In genomic region chr9:136671646-136672430, GRCh38 we compare ENCODE assay signal across 8 cellular contexts. TPM values are rescaled to one million over a fixed set of nuclear protein-coding genes. Genes with fewer than 3 reads are reported as not detected.
DNase-seq lines count a peak whose midpoint lies in the region; ATAC-seq and TF ChIP-seq lines count a peak whose summit lies in the region.

No MANE protein-coding gene starts in this region.

- H3K9me3 ChIP-seq in SU-DHL-6 (ENCODE audit: insufficient read depth, low read length) (no peaks in the 10 kb centered on the region), mammary epithelial cell (replicated peaks; ENCODE audit: insufficient read depth, low read length) (no peaks in the 10 kb centered on the region)
- H3K9me3 ChIP-seq in naive thymus-derived CD4-positive, alpha-beta T cell (ENCODE audit: control insufficient read depth in 2 of 3, low read length in 3 of 3) = no peaks in the 10 kb centered on the region

- WGBS in mammary epithelial cell (ENCODE audit: low coverage, missing lambda C conversion rate) = 63% methylated on average over 23 of the region's 27 CpGs

- CTCF ChIA-PET in mammary epithelial cell (lab: Charles Lee; ENCODE audit: low non-redundant PET) = no interaction called here
- CTCF ChIA-PET in naive thymus-derived CD4-positive, alpha-beta T cell (lab: Charles Lee) = interaction anchor here (1.0 kb wide), 1 partner anchor 58 kb away, joined by 3 read pairs; no protein-coding TSS in a partner anchor

- no peaks in the 10 kb centered on the region for H3K4me1 ChIP-seq in mammary epithelial cell (ENCODE audit: insufficient read depth, low read length)
- H3K4me1 ChIP-seq in naive thymus-derived CD4-positive, alpha-beta T cell (ENCODE audit: control insufficient read depth in 2 of 2, insufficient read depth in 2 of 2, low read length in 2 of 2) = no peaks in the 10 kb centered on the region

- no TSS peak for BruUV-seq in mammary epithelial cell (replicated peaks; lab: Mats Ljungman, UMichigan)

- H3K9me2 ChIP-seq in SU-DHL-6 (replicated peaks; ENCODE audit: insufficient read depth, low read length) = no peaks in the 10 kb centered on the region

- dilution Hi-C loops in mammary epithelial cell (cut with HindIII; ENCODE audit: low sequenced_read_pairs) = loop anchor here (10.0 kb wide), 1 partner anchor 127 kb away; the partner anchor contains the start of gene NOTCH1

- H2AFZ ChIP-seq in SU-DHL-6 (ENCODE audit: low read depth, low read length, severe bottlenecking) = no peak overlapping the region
- H2AFZ ChIP-seq in mammary epithelial cell (ENCODE audit: low read depth, low read length) = no peak overlapping the region

- H3K27me3 ChIP-seq in SU-DHL-6 (ENCODE audit: low read length) = no peaks in the 10 kb centered on the region
- H3K27me3 ChIP-seq in mammary epithelial cell (ENCODE audit: insufficient read depth, low read length) = no peaks in the 10 kb centered on the region
- H3K27me3 ChIP-seq in naive thymus-derived CD4-positive, alpha-beta T cell (ENCODE audit: control insufficient read depth in 2 of 2, insufficient read depth in 2 of 2, low read length in 2 of 2) = no peaks in the 10 kb centered on the region

- H3K9ac ChIP-seq in SU-DHL-6 (ENCODE audit: low read length) = no peak overlapping the region
- H3K9ac ChIP-seq in mammary epithelial cell (ENCODE audit: insufficient read depth, low read length) = no peak overlapping the region

- no peaks in the 10 kb centered on the region for H3K4me1 Mint-ChIP-seq in naive thymus-derived CD4-positive, alpha-beta T cell

- TF ChIP-seq CTCF in SU-DHL-6 (IDR thresholded peaks at IDR 0.05; ENCODE audit: insufficient read depth, low read length, poor library complexity, severe bottlenecking) = peak; percentile 93
- peak; percentile 59 to 80 for TF ChIP-seq CTCF in mammary epithelial cell (conservative IDR thresholded peaks at IDR 0.05 in 1 of 2, IDR thresholded peaks at IDR 0.05 in 1 of 2; ENCODE audit: extremely low read depth in 1 of 2, insufficient read depth in 1 of 2, low read depth in 1 of 2, low read length in 2 of 2)

- no peaks in the 10 kb centered on the region for H3F3A ChIP-seq in SU-DHL-6 (ENCODE audit: insufficient read depth)

- H3K27me3 Mint-ChIP-seq in naive thymus-derived CD4-positive, alpha-beta T cell = peaks cover 0 to 4% (median 0%) of the 10 kb centered on the region in 5 donors

- DNase-seq in NCI-H748 (lab: John Stamatoyannopoulos, UW; ENCODE audit: unreplicated experiment) (peak; percentile 39), NCI-H748 treated with DMSO at 0.1 percent for 48 hours (lab: John Stamatoyannopoulos, UW) (no peak), mammary epithelial cell (no peak), NCI-H524 treated with DMSO at 0.1 percent for 48 hours (lab: John Stamatoyannopoulos, UW) (no peak), foreskin melanocyte (no peak)
- DNase-seq in naive thymus-derived CD4-positive, alpha-beta T cell = peak in 4 of 9 donors; percentile 31 to 57 (median 42)

- H3K4me2 ChIP-seq in SU-DHL-6 (ENCODE audit: low read depth, low read length, poor library complexity, severe bottlenecking) (no peak overlapping the region), mammary epithelial cell (ENCODE audit: insufficient read depth, low read depth, low read length) (no peak overlapping the region)

- no peak overlapping the region for H3K27ac Mint-ChIP-seq in naive thymus-derived CD4-positive, alpha-beta T cell

- peak; percentile 55 for ATAC-seq in naive thymus-derived CD4-positive, alpha-beta T cell
- no peak for ATAC-seq in HG02759 (IDR thresholded peaks at IDR 0.05; ENCODE audit: unreplicated experiment)

- H3K79me2 ChIP-seq in SU-DHL-6 (ENCODE audit: insufficient read depth, low read length) (no peaks in the 10 kb centered on the region), mammary epithelial cell (ENCODE audit: insufficient read depth, low read length) (no peaks in the 10 kb centered on the region)

- no peak overlapping the region for H3K4me3 ChIP-seq in SU-DHL-6 (ENCODE audit: insufficient read depth, low read length, poor library complexity, severe bottlenecking)
- no peak overlapping the region for H3K4me3 ChIP-seq in mammary epithelial cell (replicated peaks in 1 of 3; ENCODE audit: insufficient read depth in 1 of 3, low read depth in 2 of 3, low read length in 3 of 3)
- H3K4me3 ChIP-seq in naive thymus-derived CD4-positive, alpha-beta T cell (ENCODE audit: low read length) = no peak overlapping the region

- intact Hi-C loops in mammary epithelial cell (cut with micrococcal nuclease) = no loop called here
- intact Hi-C loops in naive thymus-derived CD4-positive, alpha-beta T cell (cut with micrococcal nuclease) = loop anchor here in 1 of 2 donors (1.0 kb wide), 2 partner anchors 56 to 187 kb away; no protein-coding TSS in a partner anchor

- no peaks in the 10 kb centered on the region for H3K36me3 ChIP-seq in SU-DHL-6 (ENCODE audit: low read length)
- peaks cover 2% of the 10 kb centered on the region for H3K36me3 ChIP-seq in mammary epithelial cell (ENCODE audit: insufficient read depth, low read length)
- peaks cover 0 to 8% (median 0%) of the 10 kb centered on the region in 3 experiments for H3K36me3 ChIP-seq in naive thymus-derived CD4-positive, alpha-beta T cell (ENCODE audit: control insufficient read depth in 2 of 3, insufficient read depth in 3 of 3, low read length in 3 of 3)

- no peak overlapping the region for H3K27ac ChIP-seq in SU-DHL-6 (ENCODE audit: low read depth, low read length)
- no peak overlapping the region for H3K27ac ChIP-seq in mammary epithelial cell (ENCODE audit: insufficient read depth, low read depth, low read length)
- no peak overlapping the region for H3K27ac ChIP-seq in naive thymus-derived CD4-positive, alpha-beta T cell (ENCODE audit: low read depth, low read length)

- in situ Hi-C loops in mammary epithelial cell (cut with MboI; ENCODE audit: low sequenced_read_pairs in 2 of 2) = no loop called here

- H4K20me1 ChIP-seq in SU-DHL-6 (ENCODE audit: low read depth, low read length) (no peaks in the 10 kb centered on the region), mammary epithelial cell (ENCODE audit: insufficient read depth, low read length) (no peaks in the 10 kb centered on the region)

- POLR2A ChIA-PET in naive thymus-derived CD4-positive, alpha-beta T cell (lab: Charles Lee) = no interaction called here

- no peaks in the 10 kb centered on the region for H3K36me3 Mint-ChIP-seq in naive thymus-derived CD4-positive, alpha-beta T cell

- H3K9me3 Mint-ChIP-seq in naive thymus-derived CD4-positive, alpha-beta T cell = no peaks in the 10 kb centered on the region

- H3K4me3 Mint-ChIP-seq in naive thymus-derived CD4-positive, alpha-beta T cell = no peak overlapping the region

RNA-seq across cellular contexts. Expression of gene EGFL7, which starts 9.1 kb away (rescaled TPM):
- 1 to 10 TPM; 2.8 to 8.2 TPM for total RNA-seq in mammary epithelial cell
- 8.7 TPM for polyA plus RNA-seq in mammary epithelial cell
- 1.9 TPM for polyA minus RNA-seq in mammary epithelial cell
- 1 to 10 TPM in 1 of 5 experiments, under 1 TPM in 2, not detected in 2; 0.56 to 2.3 (median 0.97) TPM for total RNA-seq in naive thymus-derived CD4-positive, alpha-beta T cell
- polyA plus RNA-seq in naive thymus-derived CD4-positive, alpha-beta T cell = not detected

RNA-seq across cellular contexts. Expression of gene AGPAT2, which starts 15.4 kb away (rescaled TPM):
- total RNA-seq in mammary epithelial cell = 10 to 100 TPM; 37.3 to 49.6 TPM
- 42.3 TPM for polyA plus RNA-seq in mammary epithelial cell
- 74.1 TPM for polyA minus RNA-seq in mammary epithelial cell
- total RNA-seq in naive thymus-derived CD4-positive, alpha-beta T cell = 10 to 100 TPM in 2 of 5 experiments, 1 to 10 TPM in 3; 2.3 to 20.6 (median 8.5) TPM
- 10 to 100 TPM; 12.0 to 13.1 TPM for polyA plus RNA-seq in naive thymus-derived CD4-positive, alpha-beta T cell

RNA-seq across cellular contexts. Expression of gene DIPK1B, which starts 40.5 kb away (rescaled TPM):
- under 1 TPM; 0.35 to 0.50 TPM for total RNA-seq in mammary epithelial cell
- 0.33 TPM for polyA plus RNA-seq in mammary epithelial cell
- polyA minus RNA-seq in mammary epithelial cell = not detected
- 1 to 10 TPM in 1 of 5 experiments, under 1 TPM in 2, not detected in 2; 0.46 to 1.6 (median 0.56) TPM for total RNA-seq in naive thymus-derived CD4-positive, alpha-beta T cell
- polyA plus RNA-seq in naive thymus-derived CD4-positive, alpha-beta T cell = under 1 TPM; 0.11 to 0.31 TPM
